In genomic region chr11:114109206-114110090, GRCh38 we compare ENCODE assay signal across 16 cellular contexts. TPM values are rescaled to one million over a fixed set of nuclear protein-coding genes. Genes with fewer than 3 reads are reported as not detected.
DNase-seq lines count a peak whose midpoint lies in the region; ATAC-seq and TF ChIP-seq lines count a peak whose summit lies in the region.
"Had no signal": no experiment of that assay in that cellular context is flagged by ENCODE, and none has a peak within 500 bp of the region (broad histone marks: within the 10 kb centered on the region; RNA-seq: fewer than 3 reads in every experiment).

No MANE protein-coding gene starts in this region.

- no peak overlapping the region for H3K4me2 ChIP-seq in GM23248 (ENCODE audit: unreplicated experiment)
- H3K4me2 ChIP-seq: GM23338 had no signal

- ATAC-seq in upper lobe of left lung (ENCODE audit: low FRiP score in 2 of 2): peak; percentile 19 to 26
- ATAC-seq: GM23338, Panc1 had no signal

- no peak overlapping the region for H3K9ac ChIP-seq in GM23248

- DNase-seq in DMS53 (lab: John Stamatoyannopoulos, UW) (peak; percentile 21), DMS53 treated with DMSO at 0.1 percent for 48 hours (lab: John Stamatoyannopoulos, UW; ENCODE audit: unreplicated experiment) (no peak), esophagus squamous epithelium (lab: John Stamatoyannopoulos, UW) (no peak), nephron progenitor cell (no peak), upper lobe of left lung (no peak), GM23248 (no peak), ureter (ENCODE audit: low spot score) (no peak)
- DNase-seq in activated effector memory CD4-positive, alpha-beta T cell treated with Interleukin-2 at 50 U/mL for 16 hours: no peak
- DNase-seq: 8988T; activated CD4-positive, alpha-beta T cell treated with anti-CD3 and anti-CD28 coated beads for 48 hours; activated T-cell treated with anti-CD3 and anti-CD28 coated beads, Interleukin-2, amount 50 U/mL, for 48 hours; NCI-H1694; T-helper 2 cell had no signal

- H3K36me3 Mint-ChIP-seq in nephron progenitor cell (ENCODE audit: low read depth): peaks cover 5% of the 10 kb centered on the region

- TF ChIP-seq EP300 in upper lobe of left lung (IDR thresholded peaks at IDR 0.05): no peak

- in situ Hi-C loops in GM23248 (cut with MboI): no loop called here

- H3K27me3 Mint-ChIP-seq in nephron progenitor cell (ENCODE audit: low read depth, poor library complexity): peaks cover 3% of the 10 kb centered on the region

- H4K20me1 ChIP-seq in GM23248 (ENCODE audit: insufficient read depth): no peaks in the 10 kb centered on the region

- peak overlapping the region; percentile 5 for H3K4me3 Mint-ChIP-seq in nephron progenitor cell
- H3K4me3 Mint-ChIP-seq: GM23338 had no signal

- H3K4me1 Mint-ChIP-seq in nephron progenitor cell: peaks cover 96% of the 10 kb centered on the region

- peak overlapping the region in 1 of 4 donors; percentile 5 for H3K4me3 ChIP-seq in esophagus squamous epithelium
- peak overlapping the region in 1 of 4 donors; percentile 7 for H3K4me3 ChIP-seq in upper lobe of left lung
- H3K4me3 ChIP-seq in GM23248: no peak overlapping the region
- H3K4me3 ChIP-seq: GM23338 had no signal

- TF ChIP-seq POLR2A in esophagus squamous epithelium (IDR thresholded peaks at IDR 0.05) (no peak), upper lobe of left lung (IDR thresholded peaks at IDR 0.05) (no peak)

- H3K9me2 ChIP-seq in GM23248 (ENCODE audit: insufficient read depth): no peaks in the 10 kb centered on the region

- H3K27ac Mint-ChIP-seq in nephron progenitor cell: peak overlapping the region; percentile 15
- H3K27ac Mint-ChIP-seq: GM23338 had no signal

- H3K4me1 ChIP-seq in esophagus squamous epithelium (peaks cover 5 to 88% (median 25%) of the 10 kb centered on the region in 3 donors), upper lobe of left lung (peaks cover 70 to 100% (median 95%) of the 10 kb centered on the region in 4 donors), GM23248 (ENCODE audit: insufficient read depth) (no peaks in the 10 kb centered on the region)

- H3K9me3 ChIP-seq in esophagus squamous epithelium (no peaks in the 10 kb centered on the region), upper lobe of left lung (no peaks in the 10 kb centered on the region), GM23248 (ENCODE audit: low read depth) (no peaks in the 10 kb centered on the region)

- no peaks in the 10 kb centered on the region for H3F3A ChIP-seq in GM23248 (ENCODE audit: insufficient read depth)

- no peaks in the 10 kb centered on the region for H3K79me2 ChIP-seq in GM23248 (ENCODE audit: insufficient read depth)

- intact Hi-C loops in esophagus squamous epithelium (cut with DNase I): no loop called here

- WGBS in esophagus squamous epithelium, 2 donors: 82 to 86% methylated on average over 6 to 9 of the region's 9 CpGs
- WGBS in upper lobe of left lung, 2 donors: 60 to 64% methylated on average over 9 of the region's 9 CpGs
- 76 to 82% methylated on average over 9 of the region's 9 CpGs for WGBS in GM23248 (ENCODE audit: low coverage in 1 of 2, low lambda C conversion rate in 2 of 2, missing lambda C conversion rate in 2 of 2), 2 experiments

- no peaks in the 10 kb centered on the region for H3K9me3 Mint-ChIP-seq in nephron progenitor cell
- H3K9me3 Mint-ChIP-seq: GM23338 had no signal

- H3K27me3 ChIP-seq in esophagus squamous epithelium (no peaks in the 10 kb centered on the region), upper lobe of left lung (no peaks in the 10 kb centered on the region), GM23248 (replicated peaks; ENCODE audit: insufficient read depth) (peaks cover 57% of the 10 kb centered on the region)

- peak overlapping the region; percentile 31 to 70 (median 66) for H3K27ac ChIP-seq in esophagus squamous epithelium
- peak overlapping the region; percentile 71 to 84 (median 78) for H3K27ac ChIP-seq in upper lobe of left lung
- H3K27ac ChIP-seq in GM23248: no peak overlapping the region

- no peak overlapping the region for H2AFZ ChIP-seq in GM23248

- H3K36me3 ChIP-seq in esophagus squamous epithelium (peaks cover 0 to 37% (median 0%) of the 10 kb centered on the region in 3 donors), upper lobe of left lung (peaks cover 0 to 34% (median 6%) of the 10 kb centered on the region in 4 donors), GM23248 (ENCODE audit: low read depth) (no peaks in the 10 kb centered on the region)

- TF ChIP-seq CTCF in esophagus squamous epithelium (IDR thresholded peaks at IDR 0.05) (no peak), nephron progenitor cell (IDR thresholded peaks at IDR 0.05) (no peak), upper lobe of left lung (IDR thresholded peaks at IDR 0.05) (no peak)

RNA-seq across cellular contexts. Expression of gene ZBTB16, which starts 49.9 kb away (rescaled TPM):
- 100 to 1,000 TPM in 1 of 4 donors, 10 to 100 TPM in 3; 10.4 to 137 (median 18.8) TPM for total RNA-seq in esophagus squamous epithelium
- total RNA-seq in upper lobe of left lung: 100 to 1,000 TPM; 110 to 584 (median 179) TPM
- total RNA-seq in GM23248 (2014; rRNA removed; shearing (Covaris generic)): not detected in 2 replicates
- polyA plus RNA-seq in GM23248 (2016; fragmentation: Nextera tagmentation; extraction: Ambion mirVana): not detected in 2 replicates
- total RNA-seq in ureter: 166 TPM
- total RNA-seq: NCI-H460 had no signal

Comparison
In these comparisons a context has a peak if more than half of its experiments do, and no peak if none do; other contexts are left out.
1. RNA of gene ZBTB16, which starts 49.9 kb away (total RNA-seq): 110 to 584 TPM in upper lobe of left lung, 166 TPM in ureter (single experiment) and 10.4 to 137 TPM in esophagus squamous epithelium; not detected in GM23248; every median in the first group is over 10 times any median in the second.